In genomic region chr5:14487101-14487895, GRCh38 we compare ENCODE assay signal across 1 cellular context.
TF ChIP-seq lines count a peak whose summit lies in the region.

No MANE protein-coding gene starts in this region.

TF ChIP-seq in GM23338, 12 proteins besides CTCF, POLR2A, EP300 and RAD21 (continued from another document):
- no peak for TF ChIP-seq ZNF462 (CRISPR knock-in tag; IDR thresholded peaks at IDR 0.05)
- TF ChIP-seq ZNF331 (CRISPR knock-in tag; IDR thresholded peaks at IDR 0.05; ENCODE audit: low read depth): no peak
- no peak for TF ChIP-seq JUNB (IDR thresholded peaks at IDR 0.05; ENCODE audit: unreplicated experiment)
- TF ChIP-seq ZNF114 (CRISPR knock-in tag; IDR thresholded peaks at IDR 0.05): no peak
- TF ChIP-seq POLR2AphosphoS5 (IDR thresholded peaks at IDR 0.05; ENCODE audit: low read depth): no peak
- TF ChIP-seq ETS1 (IDR thresholded peaks at IDR 0.05): no peak
- no peak for TF ChIP-seq NANOG (IDR thresholded peaks at IDR 0.05; ENCODE audit: borderline replicate concordance)
- no peak for TF ChIP-seq EZH2 (IDR thresholded peaks at IDR 0.05; ENCODE audit: low read depth, unreplicated experiment)
- no peak for TF ChIP-seq CREB1 (CRISPR knock-in tag; IDR thresholded peaks at IDR 0.05; ENCODE audit: low read depth)
- TF ChIP-seq EZH2phosphoT487 (IDR thresholded peaks at IDR 0.05; ENCODE audit: unreplicated experiment): no peak
